ENCODE assay signal across 8 cellular contexts in the genomic region with DNA sequence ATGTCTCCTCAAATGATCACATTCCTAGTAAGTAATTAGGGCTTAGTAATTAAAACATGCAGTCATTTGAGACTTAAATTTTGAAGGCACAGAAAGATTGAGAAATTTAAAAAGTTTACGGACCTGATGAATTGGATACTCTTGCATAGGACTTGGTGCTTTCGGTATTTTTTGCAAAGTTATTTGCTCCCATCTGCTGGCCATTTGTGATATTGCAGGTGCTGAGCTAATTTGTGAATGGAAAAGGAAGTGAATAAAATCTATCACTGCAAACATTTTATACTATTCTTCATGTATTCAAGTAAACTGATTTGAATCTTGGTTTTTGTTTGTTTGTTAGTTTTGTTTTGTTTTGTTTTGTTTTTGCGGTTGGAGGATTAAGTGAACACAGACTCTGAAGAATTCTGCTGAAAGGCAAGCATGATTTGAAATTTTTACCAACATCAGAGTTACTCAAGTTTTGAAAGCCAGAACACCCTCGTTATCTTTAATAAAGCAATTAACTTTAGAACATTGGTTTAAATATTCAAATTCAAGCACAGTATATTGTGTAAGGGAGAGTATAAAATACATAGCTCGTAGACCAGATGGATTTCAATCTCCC.
DNase-seq lines count a peak whose midpoint lies in the region; ATAC-seq, FAIRE-seq and TF ChIP-seq lines count a peak whose summit lies in the region.

No MANE protein-coding gene starts in this region.

- H3K36me3 ChIP-seq in heart left ventricle (no peaks in the 10 kb centered on the region), endothelial cell of umbilical vein (ENCODE audit: control insufficient read depth in 2 of 2, extremely low read depth in 1 of 2, insufficient read depth in 2 of 2, low read length in 2 of 2) (no peaks in the 10 kb centered on the region), thoracic aorta (no peaks in the 10 kb centered on the region)
- no peaks in the 10 kb centered on the region for H3K36me3 ChIP-seq in naive thymus-derived CD4-positive, alpha-beta T cell (ENCODE audit: control insufficient read depth in 2 of 3, insufficient read depth in 3 of 3, low read length in 3 of 3)

- DNase-seq in heart left ventricle: no peak
- DNase-seq in cardiac septum (ENCODE audit: low spot score): no peak
- DNase-seq in NCI-H128 (lab: John Stamatoyannopoulos, UW; ENCODE audit: unreplicated experiment): peak; percentile 11
- DNase-seq in activated CD4-positive, alpha-beta T cell treated with anti-CD3 and anti-CD28 coated beads for 1 hour: peak; percentile 9
- DNase-seq in endothelial cell of umbilical vein (ENCODE audit: low read depth, low spot score): peak; percentile 58
- DNase-seq in naive thymus-derived CD4-positive, alpha-beta T cell: peak in 6 of 9 donors; percentile 26 to 37 (median 30)
- DNase-seq in thoracic aorta (ENCODE audit: low spot score): no peak

- H3K27me3 ChIP-seq in heart left ventricle: peaks cover 0 to 28% (median 0%) of the 10 kb centered on the region in 9 donors
- no peaks in the 10 kb centered on the region for H3K27me3 ChIP-seq in endothelial cell of umbilical vein (ENCODE audit: control insufficient read depth in 2 of 2, insufficient read depth in 2 of 2, low read length in 2 of 2)
- H3K27me3 ChIP-seq in naive thymus-derived CD4-positive, alpha-beta T cell (ENCODE audit: control insufficient read depth in 2 of 2, insufficient read depth in 2 of 2, low read length in 2 of 2): no peaks in the 10 kb centered on the region
- H3K27me3 ChIP-seq in thoracic aorta (replicated peaks; ENCODE audit: insufficient read depth): no peaks in the 10 kb centered on the region

- dilution Hi-C loops in endothelial cell of umbilical vein (cut with MboI; ENCODE audit: extremely low pct_ligation_motif_present, low sequenced_read_pairs): no loop called here

- intact Hi-C loops in heart left ventricle (cut with DNase I): loop anchor here in 9 of 10 donors (2.0 to 10.0 kb wide), 8 partner anchors 1028 to 1408 kb away; no protein-coding TSS in a partner anchor
- intact Hi-C loops in cardiac septum (cut with DNase I): loop anchor here (5.0 to 10.0 kb wide), 2 partner anchors 1141 to 1408 kb away; no protein-coding TSS in a partner anchor
- intact Hi-C loops in endothelial cell of umbilical vein (cut with micrococcal nuclease): no loop called here
- intact Hi-C loops in naive thymus-derived CD4-positive, alpha-beta T cell (cut with micrococcal nuclease): no loop called here

- ATAC-seq in heart left ventricle (no peak), thoracic aorta (ENCODE audit: insufficient number of reproducible peaks, low FRiP score, low read depth) (no peak), GM18909 (IDR thresholded peaks at IDR 0.05; ENCODE audit: poor library complexity, unreplicated experiment) (no peak)
- no peak for ATAC-seq in naive thymus-derived CD4-positive, alpha-beta T cell

- H3K9me3 Mint-ChIP-seq in naive thymus-derived CD4-positive, alpha-beta T cell: peaks cover 0 to 2% (median 0%) of the 10 kb centered on the region in 11 donors

- WGBS in heart left ventricle, 4 donors: 20 to 31% (median 25%) methylated on average over 5 of the region's 5 CpGs

- H3K27ac ChIP-seq in heart left ventricle: no peak overlapping the region
- H3K27ac ChIP-seq in endothelial cell of umbilical vein (ENCODE audit: insufficient read depth, low read depth, low read length): no peak overlapping the region
- H3K27ac ChIP-seq in naive thymus-derived CD4-positive, alpha-beta T cell (ENCODE audit: low read depth, low read length): no peak overlapping the region
- no peak overlapping the region for H3K27ac ChIP-seq in thoracic aorta

- H4K20me1 ChIP-seq in endothelial cell of umbilical vein (replicated peaks; ENCODE audit: control insufficient read depth, extremely low read depth, insufficient read depth, low read length): no peaks in the 10 kb centered on the region

- peaks cover 0 to 10% (median 4%) of the 10 kb centered on the region in 7 donors for H3K4me1 Mint-ChIP-seq in naive thymus-derived CD4-positive, alpha-beta T cell

- peak overlapping the region in 3 of 10 donors; percentile 7 to 67 (median 52) for H3K4me3 Mint-ChIP-seq in naive thymus-derived CD4-positive, alpha-beta T cell

- FAIRE-seq in endothelial cell of umbilical vein (lab: Jason Lieb, UNC): peak; percentile 79

- BruUV-seq in endothelial cell of umbilical vein (replicated peaks; lab: Mats Ljungman, UMichigan): no TSS peak

- H3K9ac ChIP-seq in endothelial cell of umbilical vein (replicated peaks; ENCODE audit: extremely low read depth, insufficient read depth, low read length): no peak overlapping the region

- no peak overlapping the region for H3K27ac Mint-ChIP-seq in naive thymus-derived CD4-positive, alpha-beta T cell

- peak; percentile 74 to 87 (median 82) for TF ChIP-seq CTCF in heart left ventricle (IDR thresholded peaks at IDR 0.05)
- peak; percentile 47 to 59 for TF ChIP-seq CTCF in endothelial cell of umbilical vein (IDR thresholded peaks at IDR 0.05; ENCODE audit: extremely low read depth in 1 of 2, insufficient read depth in 1 of 2, low read depth in 1 of 2, low read length in 2 of 2)
- TF ChIP-seq CTCF in thoracic aorta (IDR thresholded peaks at IDR 0.05): peak; percentile 77

- H3K36me3 Mint-ChIP-seq in naive thymus-derived CD4-positive, alpha-beta T cell: no peaks in the 10 kb centered on the region

- H2AFZ ChIP-seq in endothelial cell of umbilical vein (ENCODE audit: low read depth, low read length): no peak overlapping the region

- no peaks in the 10 kb centered on the region for H3K79me2 ChIP-seq in endothelial cell of umbilical vein (ENCODE audit: control insufficient read depth, insufficient read depth, low read length)

- CTCF ChIA-PET in endothelial cell of umbilical vein (lab: Charles Lee): interaction anchor here (0.8 to 2.2 kb wide), 11 partner anchors 11 to 1675 kb away, joined by 3 to 40 read pairs (median 4); no protein-coding TSS in a partner anchor
- CTCF ChIA-PET in naive thymus-derived CD4-positive, alpha-beta T cell (lab: Charles Lee): no interaction called here

- no peak for TF ChIP-seq POLR2A in heart left ventricle (IDR thresholded peaks at IDR 0.05)
- TF ChIP-seq POLR2A in endothelial cell of umbilical vein (IDR thresholded peaks at IDR 0.05; ENCODE audit: low read depth, low read length): no peak

- H3K4me2 ChIP-seq in endothelial cell of umbilical vein (ENCODE audit: insufficient read depth, low read length): no peak overlapping the region

- H3K4me1 ChIP-seq in heart left ventricle: no peaks in the 10 kb centered on the region
- H3K4me1 ChIP-seq in endothelial cell of umbilical vein (ENCODE audit: control insufficient read depth, extremely low read depth, insufficient read depth, low read length): no peaks in the 10 kb centered on the region
- no peaks in the 10 kb centered on the region for H3K4me1 ChIP-seq in naive thymus-derived CD4-positive, alpha-beta T cell (ENCODE audit: control insufficient read depth in 2 of 2, insufficient read depth in 2 of 2, low read length in 2 of 2)
- no peaks in the 10 kb centered on the region for H3K4me1 ChIP-seq in thoracic aorta (ENCODE audit: control insufficient read depth in 1 of 2, low read depth in 2 of 2)

- H3K4me3 ChIP-seq in heart left ventricle (no peak overlapping the region), endothelial cell of umbilical vein (replicated peaks in 1 of 3; ENCODE audit: insufficient read depth in 1 of 3, low read depth in 1 of 3, low read length in 3 of 3) (no peak overlapping the region), thoracic aorta (no peak overlapping the region)
- no peak overlapping the region for H3K4me3 ChIP-seq in naive thymus-derived CD4-positive, alpha-beta T cell (ENCODE audit: low read length)

- POLR2A ChIA-PET in endothelial cell of umbilical vein (lab: Charles Lee): no interaction called here
- POLR2A ChIA-PET in naive thymus-derived CD4-positive, alpha-beta T cell (lab: Charles Lee): no interaction called here

- H3K27me3 Mint-ChIP-seq in naive thymus-derived CD4-positive, alpha-beta T cell: peaks cover 3 to 8% (median 7%) of the 10 kb centered on the region in 5 donors

- no peaks in the 10 kb centered on the region for H3K9me1 ChIP-seq in endothelial cell of umbilical vein (replicated peaks; ENCODE audit: control insufficient read depth, extremely low read depth, insufficient read depth, low read length)

- H3K9me3 ChIP-seq in heart left ventricle (no peaks in the 10 kb centered on the region), endothelial cell of umbilical vein (replicated peaks; ENCODE audit: control insufficient read depth, insufficient read depth, low read length) (no peaks in the 10 kb centered on the region), thoracic aorta (no peaks in the 10 kb centered on the region)
- H3K9me3 ChIP-seq in naive thymus-derived CD4-positive, alpha-beta T cell (ENCODE audit: control insufficient read depth in 2 of 3, low read length in 3 of 3): no peaks in the 10 kb centered on the region

TF ChIP-seq in endothelial cell of umbilical vein, 7 proteins besides CTCF, POLR2A, EP300 and RAD21:
- TF ChIP-seq POLR2AphosphoS5 (IDR thresholded peaks at IDR 0.05; ENCODE audit: insufficient read depth, low read depth, low read length) (no peak), FOS (IDR thresholded peaks at IDR 0.05; ENCODE audit: borderline replicate concordance, insufficient read depth, low read length) (no peak), EZH2 (IDR thresholded peaks at IDR 0.05; ENCODE audit: borderline replicate concordance, low read depth, low read length, severe bottlenecking) (no peak), MYC (IDR thresholded peaks at IDR 0.05; ENCODE audit: low read depth, low read length) (no peak), GATA2 (IDR thresholded peaks at IDR 0.05; ENCODE audit: insufficient read depth, insufficient read length, low read depth, low read length) (no peak), JUN (IDR thresholded peaks at IDR 0.05; ENCODE audit: borderline replicate concordance, insufficient read depth, insufficient read length, low read depth) (no peak)
- TF ChIP-seq, protein P1, sequence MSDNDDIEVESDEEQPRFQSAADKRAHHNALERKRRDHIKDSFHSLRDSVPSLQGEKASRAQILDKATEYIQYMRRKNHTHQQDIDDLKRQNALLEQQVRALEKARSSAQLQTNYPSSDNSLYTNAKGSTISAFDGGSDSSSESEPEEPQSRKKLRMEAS (IDR thresholded peaks at IDR 0.05; ENCODE audit: insufficient read depth, insufficient read length): no peak
TF ChIP-seq in endothelial cell of umbilical vein: peak in this region for 0.

Comparison
In these comparisons a context has a peak if more than half of its experiments do, and no peak if none do; other contexts are left out.
1. DNase-seq: peak in NCI-H128 (single experiment), activated CD4-positive, alpha-beta T cell treated with anti-CD3 and anti-CD28 coated beads for 1 hour (single experiment), endothelial cell of umbilical vein (single experiment) and naive thymus-derived CD4-positive, alpha-beta T cell (6 of 9); none in heart left ventricle (0 of 5), cardiac septum (single experiment) and thoracic aorta (single experiment).
2. intact Hi-C loops: an anchor here in heart left ventricle (2.0 to 10.0 kb wide) and cardiac septum (5.0 to 10.0 kb wide); none called in endothelial cell of umbilical vein and naive thymus-derived CD4-positive, alpha-beta T cell.
3. Peak in every context shown above with its lines, with median percentiles within 50 percentile points of each other: CTCF ChIP-seq.